8 cellular contexts compared by ENCODE assay signal in genomic region chr21:6374232-6374631, GRCh38.
DNase-seq lines count a peak whose midpoint lies in the region; ATAC-seq and TF ChIP-seq lines count a peak whose summit lies in the region.
"Not testable (repeated sequence)": the region's sequence is repeated elsewhere in the genome, so short reads cannot be mapped to it uniquely, and the experiment has no call there.

No MANE protein-coding gene starts in this region.

- not testable (repeated sequence) for H3K27ac Mint-ChIP-seq in activated T-helper 2 cell treated with anti-CD3 and anti-CD28 coated beads, Interferon-gamma antibody, Interleukin-2, Interleukin-4, amounts not matched to agents 10 μg/mL and 5 μg/mL and 100 μg/mL, durations not matched to agents 14 hours and 24 hours and 36 hours

- POLR2A ChIA-PET in AG04450 (lab: Yijun Ruan, JAX); SK-N-SH (lab: Yijun Ruan, JAX): not testable (repeated sequence)

- not testable (repeated sequence) for TF ChIP-seq EP300 in SK-N-SH (IDR thresholded peaks at IDR 0.05; ENCODE audit: borderline replicate concordance in 1 of 2, low read depth in 1 of 2, low read length in 1 of 2)

- H3K9me3 ChIP-seq in AG04450 (ENCODE audit: control insufficient read depth, insufficient read depth, low read length); SK-N-SH; skeletal muscle satellite cell (replicated peaks; ENCODE audit: low read length): not testable (repeated sequence)

- H3K4me3 ChIP-seq in AG04450 (ENCODE audit: low read depth, low read length); SK-N-SH (ENCODE audit: low read depth in 2 of 2, low read length in 1 of 2); choroid plexus epithelial cell (ENCODE audit: low read depth, low read length); skeletal muscle satellite cell (ENCODE audit: low read length): not testable (repeated sequence)

- not testable (repeated sequence) for H4K20me1 ChIP-seq in SK-N-SH (ENCODE audit: insufficient read depth)

- not testable (repeated sequence) for H3K9me2 ChIP-seq in SK-N-SH

- H3K27me3 Mint-ChIP-seq in activated T-helper 2 cell treated with anti-CD3 and anti-CD28 coated beads, Interferon-gamma antibody, Interleukin-2, Interleukin-4, amounts not matched to agents 10 μg/mL and 5 μg/mL and 100 μg/mL, durations not matched to agents 14 hours and 24 hours and 36 hours (ENCODE audit: low read depth): not testable (repeated sequence)

- H3K27me3 ChIP-seq in AG04450 (ENCODE audit: control insufficient read depth, insufficient read depth, low read length); SK-N-SH (ENCODE audit: insufficient read depth); skeletal muscle satellite cell (ENCODE audit: control insufficient read depth, insufficient read depth, low read length): not testable (repeated sequence)

- not testable (repeated sequence) for ATAC-seq in left cardiac atrium

- H3F3A ChIP-seq in SK-N-SH (replicated peaks; ENCODE audit: insufficient read depth): not testable (repeated sequence)

- in situ Hi-C loops in GM13977 (cut with MboI; ENCODE audit: low pct_unique_long_range_greater_than_20kb, low sequenced_read_pairs, unreplicated experiment): not testable (repeated sequence)

- TF ChIP-seq RAD21 in SK-N-SH (IDR thresholded peaks at IDR 0.05; ENCODE audit: low read length): not testable (repeated sequence)

- not testable (repeated sequence) for H3K27ac ChIP-seq in AG04450 (ENCODE audit: low read depth, low read length); SK-N-SH (ENCODE audit: low read depth in 2 of 2, low read length in 1 of 2)

- 17% methylated on average over 12 of the region's 12 CpGs for WGBS in SK-N-SH (ENCODE audit: low lambda C conversion rate)

- TF ChIP-seq CTCF in AG04450 (IDR thresholded peaks at IDR 0.05; ENCODE audit: low read depth, low read length) (peak; percentile 17; the same call in 1 of the 2 replicates), GM13977 (IDR thresholded peaks at IDR 0.05; ENCODE audit: extremely low read depth, insufficient read depth, missing control alignments) (peak; percentile 5), SK-N-SH (IDR thresholded peaks at IDR 0.05) (peak; percentile 29), choroid plexus epithelial cell (conservative IDR thresholded peaks at IDR 0.05; ENCODE audit: low read depth, low read length) (peak; percentile 24)

- H3K36me3 ChIP-seq in SK-N-SH (replicated peaks in 1 of 2; ENCODE audit: control insufficient read depth in 1 of 2, insufficient read depth in 2 of 2, low read length in 1 of 2); skeletal muscle satellite cell (ENCODE audit: insufficient read depth, low read length): not testable (repeated sequence)

- peak overlapping the region; percentile 62; the same call in 1 of the 2 replicates for H3K4me2 ChIP-seq in SK-N-SH
- H3K4me2 ChIP-seq in skeletal muscle satellite cell (ENCODE audit: low read length): peak overlapping the region; percentile 31

- intact Hi-C loops in activated T-helper 2 cell treated with anti-CD3 and anti-CD28 coated beads, Interferon-gamma antibody, Interleukin-2, Interleukin-4, amounts not matched to agents 10 μg/mL and 5 μg/mL and 100 μg/mL, durations not matched to agents 14 hours and 24 hours and 36 hours (cut with micrococcal nuclease); left cardiac atrium (cut with DNase I): not testable (repeated sequence)

- not testable (repeated sequence) for H3K9ac ChIP-seq in SK-N-SH; skeletal muscle satellite cell (ENCODE audit: low read depth, low read length)

- H3K4me1 ChIP-seq in SK-N-SH (ENCODE audit: control insufficient read depth in 1 of 2, insufficient read depth in 2 of 2, low read depth in 1 of 2, low read length in 1 of 2); skeletal muscle satellite cell (ENCODE audit: control insufficient read depth, insufficient read depth, low read length): not testable (repeated sequence)

- DNase-seq in AG04450 (ENCODE audit: low read depth, low spot score); GM13977 (ENCODE audit: low spot score); SK-N-SH; choroid plexus epithelial cell (ENCODE audit: low read depth): not testable (repeated sequence)
- peak; percentile 27 for DNase-seq in activated T-helper 2 cell treated with anti-CD3 and anti-CD28 coated beads, Interferon-gamma antibody, Interleukin-2, Interleukin-4, amounts not matched to agents 10 μg/mL and 5 μg/mL and 100 μg/mL, durations not matched to agents 14 hours and 24 hours and 36 hours (ENCODE audit: low spot score)
- DNase-seq in left cardiac atrium (peak; percentile 33), middle frontal gyrus (ENCODE audit: extremely low spot score, low spot score) (peak; percentile 2)

- not testable (repeated sequence) for H3K4me1 Mint-ChIP-seq in activated T-helper 2 cell treated with anti-CD3 and anti-CD28 coated beads, Interferon-gamma antibody, Interleukin-2, Interleukin-4, amounts not matched to agents 10 μg/mL and 5 μg/mL and 100 μg/mL, durations not matched to agents 14 hours and 24 hours and 36 hours (ENCODE audit: low read depth)

- not testable (repeated sequence) for H3K79me2 ChIP-seq in SK-N-SH (ENCODE audit: insufficient read depth)

- H2AFZ ChIP-seq in SK-N-SH (ENCODE audit: low read depth): not testable (repeated sequence)

- not testable (repeated sequence) for H3K36me3 Mint-ChIP-seq in activated T-helper 2 cell treated with anti-CD3 and anti-CD28 coated beads, Interferon-gamma antibody, Interleukin-2, Interleukin-4, amounts not matched to agents 10 μg/mL and 5 μg/mL and 100 μg/mL, durations not matched to agents 14 hours and 24 hours and 36 hours (ENCODE audit: low read depth)

- CTCF ChIA-PET in AG04450 (lab: Charles Lee): interaction anchor here (1.7 to 3.7 kb wide), 2 partner anchors 10 to 15 kb away, joined by 11 to 55 read pairs; no protein-coding TSS in a partner anchor
- CTCF ChIA-PET in SK-N-SH (lab: Yijun Ruan, JAX): interaction anchor here (0.7 to 1.9 kb wide), 4 partner anchors 9 to 14 kb away, joined by 3 to 26 read pairs (median 7); no protein-coding TSS in a partner anchor

- not testable (repeated sequence) for H3K4me3 Mint-ChIP-seq in activated T-helper 2 cell treated with anti-CD3 and anti-CD28 coated beads, Interferon-gamma antibody, Interleukin-2, Interleukin-4, amounts not matched to agents 10 μg/mL and 5 μg/mL and 100 μg/mL, durations not matched to agents 14 hours and 24 hours and 36 hours (ENCODE audit: low read depth)

- not testable (repeated sequence) for H3K9me3 Mint-ChIP-seq in activated T-helper 2 cell treated with anti-CD3 and anti-CD28 coated beads, Interferon-gamma antibody, Interleukin-2, Interleukin-4, amounts not matched to agents 10 μg/mL and 5 μg/mL and 100 μg/mL, durations not matched to agents 14 hours and 24 hours and 36 hours
